ENCODE assay signal across 35 cellular contexts in the genomic region with DNA sequence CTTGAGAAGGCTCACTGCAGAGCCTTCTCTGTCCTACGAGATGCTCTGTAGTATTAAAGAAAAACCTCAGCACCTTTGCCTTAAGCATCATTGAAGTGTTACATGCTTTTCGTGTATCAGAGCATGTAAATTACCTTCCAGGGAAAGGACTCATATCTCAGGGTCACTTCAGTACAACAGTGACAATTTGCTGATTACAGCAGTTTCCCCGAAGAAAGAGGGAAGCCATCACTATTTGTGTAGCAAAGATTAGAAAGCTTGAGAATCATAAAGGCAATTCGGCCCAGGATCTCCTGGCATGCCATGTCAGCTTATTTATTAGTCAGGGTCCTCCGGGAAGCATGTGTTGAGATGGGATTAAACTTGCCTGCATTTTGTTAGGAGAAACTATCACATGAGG. TPM values are rescaled to one million over a fixed set of nuclear protein-coding genes. Genes with fewer than 3 reads are reported as not detected.
"Had no signal": no experiment of that assay in that cellular context is flagged by ENCODE, and none has a peak within 500 bp of the region (broad histone marks: within the 10 kb centered on the region; RNA-seq: fewer than 3 reads in every experiment).

No MANE protein-coding gene starts in this region.

- H3K27ac Mint-ChIP-seq: activated CD4-positive, alpha-beta memory T cell treated with anti-CD3 and anti-CD28 coated beads, Interleukin-2, amount 10 ng/mL, durations not matched to agents 7 days and 5 days; activated CD4-positive, alpha-beta T cell treated with anti-CD3 and anti-CD28 coated beads for 36 hours; activated CD4-positive, alpha-beta T cell treated with anti-CD3 and anti-CD28 coated beads, Interleukin-2, amount 10 ng/mL, durations not matched to agents 7 days and 5 days; activated CD8-positive, alpha-beta memory T cell treated with anti-CD3 and anti-CD28 coated beads, Interleukin-2, amount 10 ng/mL, durations not matched to agents 7 days and 5 days; activated CD8-positive, alpha-beta T cell treated with anti-CD3 and anti-CD28 coated beads, Interleukin-2, amount 10 ng/mL, durations not matched to agents 7 days and 5 days; activated naive CD4-positive, alpha-beta T cell treated with anti-CD3 and anti-CD28 coated beads, Interleukin-2, amount 10 ng/mL, durations not matched to agents 7 days and 5 days; activated naive CD4-positive, alpha-beta T cell treated with anti-CD3 and anti-CD28 coated beads, Interleukin-2, amount 50 U/mL, for 24 hours; activated naive CD8-positive, alpha-beta T cell; activated naive CD8-positive, alpha-beta T cell treated with anti-CD3 and anti-CD28 coated beads, Interleukin-2, amount 10 ng/mL, durations not matched to agents 7 days and 5 days; activated naive CD8-positive, alpha-beta T cell treated with anti-CD3 and anti-CD28 coated beads, Interleukin-2, amount 50 U/mL, for 24 hours; activated T-cell treated with anti-CD3 and anti-CD28 coated beads, Interleukin-2, amount 50 U/mL, for 24 hours; activated T-helper 2 cell treated with anti-CD3 and anti-CD28 coated beads, Interferon-gamma antibody, Interleukin-2, Interleukin-4, amounts not matched to agents 10 μg/mL and 5 μg/mL and 100 μg/mL, durations not matched to agents 14 hours and 24 hours and 36 hours; brain; T-helper 1 cell treated with Interleukin-12 subunit alpha and Interleukin-12 subunit beta and Interleukin-4 antibody, amounts not matched to agents 30 μg/mL and 1 μg/mL, for 36 hours; T-helper 2 cell treated with Interferon-gamma antibody and Interleukin-4, amounts not matched to agents 5 μg/mL and 100 μg/mL, for 36 hours; WTC11 had no signal

- H3K27me3 ChIP-seq: ascending aorta had no signal

- H3K4me1 Mint-ChIP-seq: activated CD4-positive, alpha-beta memory T cell treated with anti-CD3 and anti-CD28 coated beads, Interleukin-2, amount 10 ng/mL, durations not matched to agents 7 days and 5 days; activated CD4-positive, alpha-beta T cell treated with anti-CD3 and anti-CD28 coated beads for 36 hours; activated CD4-positive, alpha-beta T cell treated with anti-CD3 and anti-CD28 coated beads, Interleukin-2, amount 10 ng/mL, durations not matched to agents 7 days and 5 days; activated CD8-positive, alpha-beta memory T cell treated with anti-CD3 and anti-CD28 coated beads, Interleukin-2, amount 10 ng/mL, durations not matched to agents 7 days and 5 days; activated naive CD4-positive, alpha-beta T cell treated with anti-CD3 and anti-CD28 coated beads, Interleukin-2, amount 10 ng/mL, durations not matched to agents 7 days and 5 days; activated naive CD4-positive, alpha-beta T cell treated with anti-CD3 and anti-CD28 coated beads, Interleukin-2, amount 50 U/mL, for 24 hours; activated naive CD8-positive, alpha-beta T cell treated with anti-CD3 and anti-CD28 coated beads, Interleukin-2, amount 10 ng/mL, durations not matched to agents 7 days and 5 days; activated naive CD8-positive, alpha-beta T cell treated with anti-CD3 and anti-CD28 coated beads, Interleukin-2, amount 50 U/mL, for 24 hours had no signal

- H3K9me3 ChIP-seq: ascending aorta had no signal

- H3K4me3 Mint-ChIP-seq: activated CD4-positive, alpha-beta memory T cell treated with anti-CD3 and anti-CD28 coated beads, Interleukin-2, amount 10 ng/mL, durations not matched to agents 7 days and 5 days; activated CD4-positive, alpha-beta T cell treated with anti-CD3 and anti-CD28 coated beads for 36 hours; activated CD4-positive, alpha-beta T cell treated with anti-CD3 and anti-CD28 coated beads, Interleukin-2, amount 10 ng/mL, durations not matched to agents 7 days and 5 days; activated CD8-positive, alpha-beta memory T cell treated with anti-CD3 and anti-CD28 coated beads, Interleukin-2, amount 10 ng/mL, durations not matched to agents 7 days and 5 days; activated CD8-positive, alpha-beta T cell treated with anti-CD3 and anti-CD28 coated beads, Interleukin-2, amount 10 ng/mL, durations not matched to agents 7 days and 5 days; activated naive CD4-positive, alpha-beta T cell treated with anti-CD3 and anti-CD28 coated beads, Interleukin-2, amount 10 ng/mL, durations not matched to agents 7 days and 5 days; activated naive CD4-positive, alpha-beta T cell treated with anti-CD3 and anti-CD28 coated beads, Interleukin-2, amount 50 U/mL, for 24 hours; activated naive CD8-positive, alpha-beta T cell; activated naive CD8-positive, alpha-beta T cell treated with anti-CD3 and anti-CD28 coated beads, Interleukin-2, amount 10 ng/mL, durations not matched to agents 7 days and 5 days; activated naive CD8-positive, alpha-beta T cell treated with anti-CD3 and anti-CD28 coated beads, Interleukin-2, amount 50 U/mL, for 24 hours; activated T-cell treated with anti-CD3 and anti-CD28 coated beads, Interleukin-2, amount 50 U/mL, for 24 hours; brain; T-helper 1 cell treated with Interleukin-12 subunit alpha and Interleukin-12 subunit beta and Interleukin-4 antibody, amounts not matched to agents 30 μg/mL and 1 μg/mL, for 36 hours; T-helper 2 cell treated with Interferon-gamma antibody and Interleukin-4, amounts not matched to agents 5 μg/mL and 100 μg/mL, for 36 hours; WTC11 had no signal

- H3K27me3 Mint-ChIP-seq: activated CD4-positive, alpha-beta memory T cell treated with anti-CD3 and anti-CD28 coated beads, Interleukin-2, amount 10 ng/mL, durations not matched to agents 7 days and 5 days; activated CD4-positive, alpha-beta T cell treated with anti-CD3 and anti-CD28 coated beads, Interleukin-2, amount 10 ng/mL, durations not matched to agents 7 days and 5 days; activated CD8-positive, alpha-beta memory T cell treated with anti-CD3 and anti-CD28 coated beads, Interleukin-2, amount 10 ng/mL, durations not matched to agents 7 days and 5 days; activated naive CD4-positive, alpha-beta T cell treated with anti-CD3 and anti-CD28 coated beads, Interleukin-2, amount 10 ng/mL, durations not matched to agents 7 days and 5 days; activated naive CD8-positive, alpha-beta T cell had no signal

- H3K27ac ChIP-seq: ascending aorta, WERI-Rb-1 had no signal

- ATAC-seq: activated CD4-positive, alpha-beta T cell treated with anti-CD3 and anti-CD28 coated beads for 36 hours; activated CD4-positive, CD25-positive, alpha-beta regulatory T cell treated with anti-CD3 and anti-CD28 coated beads, Interleukin-2, amount 50 U/mL, for 24 hours; activated CD8-positive, alpha-beta memory T cell treated with anti-CD3 and anti-CD28 coated beads, Interleukin-2, amount 10 ng/mL, durations not matched to agents 7 days and 5 days; activated CD8-positive, alpha-beta T cell treated with anti-CD3 and anti-CD28 coated beads, Interleukin-2, amount 10 ng/mL, durations not matched to agents 7 days and 5 days; activated naive CD8-positive, alpha-beta T cell treated with anti-CD3 and anti-CD28 coated beads, Interleukin-2, amount 50 U/mL, for 24 hours; WTC11 had no signal

- H3K9me3 Mint-ChIP-seq: activated CD4-positive, alpha-beta memory T cell treated with anti-CD3 and anti-CD28 coated beads, Interleukin-2, amount 10 ng/mL, durations not matched to agents 7 days and 5 days; activated CD4-positive, alpha-beta T cell treated with anti-CD3 and anti-CD28 coated beads, Interleukin-2, amount 10 ng/mL, durations not matched to agents 7 days and 5 days; activated naive CD4-positive, alpha-beta T cell treated with anti-CD3 and anti-CD28 coated beads, Interleukin-2, amount 10 ng/mL, durations not matched to agents 7 days and 5 days; activated naive CD4-positive, alpha-beta T cell treated with anti-CD3 and anti-CD28 coated beads, Interleukin-2, amount 50 U/mL, for 24 hours; activated naive CD8-positive, alpha-beta T cell treated with anti-CD3 and anti-CD28 coated beads, Interleukin-2, amount 10 ng/mL, durations not matched to agents 7 days and 5 days; activated naive CD8-positive, alpha-beta T cell treated with anti-CD3 and anti-CD28 coated beads, Interleukin-2, amount 50 U/mL, for 24 hours; activated T-cell treated with anti-CD3 and anti-CD28 coated beads, Interleukin-2, amount 50 U/mL, for 24 hours; activated T-helper 2 cell treated with anti-CD3 and anti-CD28 coated beads, Interferon-gamma antibody, Interleukin-2, Interleukin-4, amounts not matched to agents 10 μg/mL and 5 μg/mL and 100 μg/mL, durations not matched to agents 14 hours and 24 hours and 36 hours; brain; T-helper 1 cell treated with Interleukin-12 subunit alpha and Interleukin-12 subunit beta and Interleukin-4 antibody, amounts not matched to agents 30 μg/mL and 1 μg/mL, for 36 hours; T-helper 2 cell treated with Interferon-gamma antibody and Interleukin-4, amounts not matched to agents 5 μg/mL and 100 μg/mL, for 36 hours; WTC11 had no signal

- H3K4me1 ChIP-seq: ascending aorta had no signal

- H3K36me3 ChIP-seq: ascending aorta, WERI-Rb-1 had no signal

- DNase-seq: activated CD4-positive, alpha-beta memory T cell treated with anti-CD3 and anti-CD28 coated beads, Interleukin-2, amount 10 ng/mL, durations not matched to agents 7 days and 5 days; activated CD4-positive, alpha-beta T cell treated with anti-CD3 and anti-CD28 coated beads for 1 hour; activated CD4-positive, alpha-beta T cell treated with anti-CD3 and anti-CD28 coated beads for 36 hours; activated CD4-positive, alpha-beta T cell treated with anti-CD3 and anti-CD28 coated beads for 48 hours; activated CD4-positive, alpha-beta T cell treated with anti-CD3 and anti-CD28 coated beads, Interleukin-2, amount 10 ng/mL, durations not matched to agents 7 days and 5 days; activated CD4-positive, alpha-beta T cell treated with anti-CD3 and anti-CD28 coated beads, Interleukin-2, amount 50 U/mL, for 48 hours; activated CD4-positive, CD25-positive, alpha-beta regulatory T cell; activated CD8-positive, alpha-beta memory T cell treated with anti-CD3 and anti-CD28 coated beads for 24 hours; activated CD8-positive, alpha-beta memory T cell treated with anti-CD3 and anti-CD28 coated beads, Interleukin-2, amount 10 ng/mL, durations not matched to agents 7 days and 5 days; activated CD8-positive, alpha-beta T cell treated with anti-CD3 and anti-CD28 coated beads, Interleukin-2, amount 10 ng/mL, durations not matched to agents 7 days and 5 days; activated effector memory CD4-positive, alpha-beta T cell treated with Interleukin-2 at 50 U/mL for 16 hours; activated gamma-delta T cell; activated naive CD4-positive, alpha-beta T cell treated with anti-CD3 and anti-CD28 coated beads, Interleukin-2, amount 10 ng/mL, durations not matched to agents 7 days and 5 days; activated naive CD4-positive, alpha-beta T cell treated with Interleukin-2 at 50 U/mL for 16 hours; activated naive CD8-positive, alpha-beta T cell treated with anti-CD3 and anti-CD28 coated beads, Interleukin-2, amount 10 ng/mL, durations not matched to agents 7 days and 5 days; activated naive CD8-positive, alpha-beta T cell treated with anti-CD3 and anti-CD28 coated beads, Interleukin-2, amount 50 U/mL, for 24 hours; activated T-cell treated with anti-CD3 and anti-CD28 coated beads, Interleukin-2, amount 50 U/mL, for 24 hours; activated T-cell treated with anti-CD3 and anti-CD28 coated beads, Interleukin-2, amount 50 U/mL, for 48 hours; amygdala; anterior cingulate cortex; central memory CD4-positive, alpha-beta T cell; T-helper 1 cell; T-helper 2 cell; T-helper 9 cell; WERI-Rb-1 had no signal

- H3K4me3 ChIP-seq: ascending aorta had no signal

- H3K36me3 Mint-ChIP-seq: activated CD8-positive, alpha-beta memory T cell treated with anti-CD3 and anti-CD28 coated beads, Interleukin-2, amount 10 ng/mL, durations not matched to agents 7 days and 5 days; activated naive CD4-positive, alpha-beta T cell treated with anti-CD3 and anti-CD28 coated beads, Interleukin-2, amount 10 ng/mL, durations not matched to agents 7 days and 5 days; activated naive CD4-positive, alpha-beta T cell treated with anti-CD3 and anti-CD28 coated beads, Interleukin-2, amount 50 U/mL, for 24 hours; activated naive CD8-positive, alpha-beta T cell; activated naive CD8-positive, alpha-beta T cell treated with anti-CD3 and anti-CD28 coated beads, Interleukin-2, amount 10 ng/mL, durations not matched to agents 7 days and 5 days; brain; WTC11 had no signal

RNA-seq across cellular contexts. Expression of a gene that starts 55.1 kb away (rescaled TPM):
- total RNA-seq: activated CD4-positive, alpha-beta memory T cell treated with anti-CD3 and anti-CD28 coated beads, Interleukin-2, amount 10 ng/mL, durations not matched to agents 7 days and 5 days; activated CD4-positive, alpha-beta T cell treated with anti-CD3 and anti-CD28 coated beads for 36 hours; activated CD4-positive, alpha-beta T cell treated with anti-CD3 and anti-CD28 coated beads, Interleukin-2, amount 10 ng/mL, durations not matched to agents 7 days and 5 days; activated CD8-positive, alpha-beta memory T cell treated with anti-CD3 and anti-CD28 coated beads, Interleukin-2, amount 10 ng/mL, durations not matched to agents 7 days and 5 days; activated CD8-positive, alpha-beta T cell treated with anti-CD3 and anti-CD28 coated beads, Interleukin-2, amount 10 ng/mL, durations not matched to agents 7 days and 5 days; activated naive CD8-positive, alpha-beta T cell treated with anti-CD3 and anti-CD28 coated beads, Interleukin-2, amount 10 ng/mL, durations not matched to agents 7 days and 5 days; activated T-helper 2 cell treated with anti-CD3 and anti-CD28 coated beads, Interferon-gamma antibody, Interleukin-2, Interleukin-4, amounts not matched to agents 10 μg/mL and 5 μg/mL and 100 μg/mL, durations not matched to agents 14 hours and 24 hours and 36 hours; cardiac septum had no signal
